In genomic region chr13:101205408-101205807, GRCh38 we compare ENCODE assay signal across 15 cellular contexts.
DNase-seq lines count a peak whose midpoint lies in the region; ATAC-seq and TF ChIP-seq lines count a peak whose summit lies in the region.
"Had no signal": no experiment of that assay in that cellular context is flagged by ENCODE, and none has a peak within 500 bp of the region (broad histone marks: within the 10 kb centered on the region; RNA-seq: fewer than 3 reads in every experiment).

No MANE protein-coding gene starts in this region.

- intact Hi-C loops in left ventricle myocardium superior (cut with micrococcal nuclease) = no loop called here

- TF ChIP-seq CTCF in neural cell (IDR thresholded peaks at IDR 0.05; ENCODE audit: poor library complexity, severe bottlenecking) = no peak
- no peak for TF ChIP-seq CTCF in foreskin fibroblast (IDR thresholded peaks at IDR 0.05; ENCODE audit: low read depth, low read length)

- no peaks in the 10 kb centered on the region for H3K27me3 ChIP-seq in neural cell (ENCODE audit: insufficient read depth, low read depth, low read length)

- TF ChIP-seq EP300 in neural cell (conservative IDR thresholded peaks at IDR 0.05; ENCODE audit: poor library complexity, severe bottlenecking) = no peak

- DNase-seq in left ventricle myocardium superior = no peak
- DNase-seq in foreskin fibroblast = no peak
- DNase-seq in NCI-H2029 (lab: John Stamatoyannopoulos, UW) = no peak
- DNase-seq: CD8-positive, alpha-beta T cell; COR-L47; DMS153; GF-D8; GOT3 had no signal

- H3K27ac ChIP-seq in neural cell (ENCODE audit: low read length) = peak overlapping the region; percentile 52
- H3K27ac ChIP-seq: A549, KMS-11 had no signal

- H3F3A ChIP-seq in neural cell (ENCODE audit: insufficient read depth, low read length, poor library complexity, severe bottlenecking) = no peaks in the 10 kb centered on the region

- no peak for TF ChIP-seq RAD21 in neural cell (conservative IDR thresholded peaks at IDR 0.05)

- no peaks in the 10 kb centered on the region for H3K9me2 ChIP-seq in neural cell (ENCODE audit: insufficient read depth, low read length)

- H2AFZ ChIP-seq in neural cell (ENCODE audit: low read depth, low read length) = no peak overlapping the region

- H4K20me1 ChIP-seq in neural cell (ENCODE audit: insufficient read depth) = no peaks in the 10 kb centered on the region

- ATAC-seq in GM18499 (IDR thresholded peaks at IDR 0.05; ENCODE audit: insufficient read depth, unreplicated experiment) (peak; percentile 64), GM19035 (IDR thresholded peaks at IDR 0.05; ENCODE audit: unreplicated experiment) (peak; percentile 64), HG03432 (IDR thresholded peaks at IDR 0.05; ENCODE audit: unreplicated experiment) (peak; percentile 76), left ventricle myocardium superior (no peak)
- ATAC-seq: A549; CD8-positive, alpha-beta T cell had no signal

- no peak overlapping the region for H3K4me2 ChIP-seq in neural cell (ENCODE audit: low read length)
- H3K4me2 ChIP-seq: A549, KMS-11 had no signal

- H3K9me3 ChIP-seq in neural cell (ENCODE audit: low read length) = no peaks in the 10 kb centered on the region
- H3K9me3 ChIP-seq: A549, HAP-1 had no signal

- H3K9ac ChIP-seq in neural cell (ENCODE audit: low read length) = no peak overlapping the region
- H3K9ac ChIP-seq: KMS-11 had no signal

- H3K79me2 ChIP-seq in neural cell (replicated peaks; ENCODE audit: insufficient read depth, low read length) = no peaks in the 10 kb centered on the region

- H3K4me3 ChIP-seq in neural cell (ENCODE audit: low read length) (no peak overlapping the region), foreskin fibroblast (ENCODE audit: low read depth in 1 of 2, low read length in 2 of 2) (no peak overlapping the region)
- H3K4me3 ChIP-seq: A549, HAP-1 had no signal

- H3K36me3 ChIP-seq in neural cell (ENCODE audit: insufficient read depth, low read length) = no peaks in the 10 kb centered on the region
- H3K36me3 ChIP-seq: HAP-1 had no signal

TF ChIP-seq in neural cell, 6 proteins besides CTCF, POLR2A, EP300 and RAD21:
- no peak for TF ChIP-seq TAF1 (IDR thresholded peaks at IDR 0.05; ENCODE audit: low read depth)
- no peak for TF ChIP-seq MXI1 (conservative IDR thresholded peaks at IDR 0.05; ENCODE audit: poor library complexity, severe bottlenecking)
- TF ChIP-seq SMC3 (conservative IDR thresholded peaks at IDR 0.05; ENCODE audit: poor library complexity) = no peak
- TF ChIP-seq EZH2 (IDR thresholded peaks at IDR 0.05; ENCODE audit: borderline replicate concordance, insufficient read depth, low read length, poor library complexity, severe bottlenecking) = no peak
- TF ChIP-seq POLR2AphosphoS5 (IDR thresholded peaks at IDR 0.05) = no peak
- no peak for TF ChIP-seq REST (IDR thresholded peaks at IDR 0.05; ENCODE audit: borderline replicate concordance)
TF ChIP-seq in neural cell: peak in this region for 0.
